Comparison of ENCODE assay signal across 13 cellular contexts in genomic region chr16:24950275-24950674, GRCh38.
A peak's percentile ranks its signal among the peaks of the same experiment; 100 is the strongest.
DNase-seq lines count a peak whose midpoint lies in the region; ATAC-seq and TF ChIP-seq lines count a peak whose summit lies in the region.
"Had no signal": no experiment of that assay in that cellular context is flagged by ENCODE, and none has a peak within 500 bp of the region (broad histone marks: within the 10 kb centered on the region; RNA-seq: fewer than 3 reads in every experiment).

No MANE protein-coding gene starts in this region.

- H4K12ac ChIP-seq in trophoblast cell (ENCODE audit: low read depth, low read length) = no peak overlapping the region

- DNase-seq in EH (ENCODE audit: low read depth) (peak; percentile 83), SK-N-SH (no peak), fibroblast of mammary gland (ENCODE audit: low read depth) (peak; percentile 63), trophoblast cell (peak in 1 of 2 donors; percentile 9), Ammon's horn (ENCODE audit: low spot score) (no peak), mesenteric fat pad (ENCODE audit: low spot score) (no peak)
- no peak for DNase-seq in activated CD4-positive, alpha-beta T cell treated with anti-CD3 and anti-CD28 coated beads for 1 hour
- DNase-seq: activated CD4-positive, alpha-beta T cell treated with anti-CD3 and anti-CD28 coated beads for 36 hours; activated naive CD8-positive, alpha-beta T cell treated with anti-CD3 and anti-CD28 coated beads for 36 hours; dermis blood vessel endothelial cell; substantia nigra; T-helper 17 cell had no signal

- H3K79me2 ChIP-seq in SK-N-SH (ENCODE audit: insufficient read depth) (no peaks in the 10 kb centered on the region), trophoblast cell (ENCODE audit: control insufficient read depth, insufficient read depth, low read length, poor library complexity) (no peaks in the 10 kb centered on the region)

- H3K9me2 ChIP-seq in SK-N-SH = no peaks in the 10 kb centered on the region

- H3K27ac ChIP-seq in SK-N-SH (ENCODE audit: low read depth in 2 of 2, low read length in 1 of 2) (no peak overlapping the region), trophoblast cell (ENCODE audit: low read depth, low read length) (peak overlapping the region; percentile 3)

- H2BK5ac ChIP-seq in trophoblast cell (ENCODE audit: low read depth, low read length, poor library complexity) = no peak overlapping the region

- H3K4me3 ChIP-seq in SK-N-SH (ENCODE audit: low read depth in 2 of 2, low read length in 1 of 2) (no peak overlapping the region), fibroblast of mammary gland (ENCODE audit: control insufficient read depth, low read depth, low read length) (no peak overlapping the region), trophoblast cell (ENCODE audit: low read depth, low read length) (no peak overlapping the region)

- H3K79me1 ChIP-seq in trophoblast cell (ENCODE audit: low read length) = peaks cover 3% of the 10 kb centered on the region

- no peak overlapping the region for H3K4ac ChIP-seq in trophoblast cell (ENCODE audit: low read depth, low read length)

- peaks cover 6% of the 10 kb centered on the region for H3F3A ChIP-seq in SK-N-SH (replicated peaks; ENCODE audit: insufficient read depth)

- no peaks in the 10 kb centered on the region for H3K9me3 ChIP-seq in SK-N-SH
- H3K9me3 ChIP-seq in trophoblast cell (ENCODE audit: insufficient read depth, low read depth, low read length) = peaks cover 2% of the 10 kb centered on the region

- no peak overlapping the region for H2BK120ac ChIP-seq in trophoblast cell (ENCODE audit: insufficient read depth, low read length, poor library complexity)

- TF ChIP-seq POLR2A in GM18505 (IDR thresholded peaks at IDR 0.05; ENCODE audit: borderline replicate concordance, extremely low read depth, insufficient read depth, insufficient read length) = no peak

- ATAC-seq in GM18505 (IDR thresholded peaks at IDR 0.05; ENCODE audit: unreplicated experiment) = no peak
- ATAC-seq: activated CD4-positive, alpha-beta T cell treated with anti-CD3 and anti-CD28 coated beads for 36 hours; T-helper 17 cell had no signal

- CTCF ChIA-PET in SK-N-SH (lab: Yijun Ruan, JAX) = interaction anchor here (1.3 to 1.4 kb wide), 2 partner anchors 18 to 433 kb away, joined by 4 read pairs; no protein-coding TSS in a partner anchor

- H2BK12ac ChIP-seq in trophoblast cell (ENCODE audit: low read length) = no peak overlapping the region

- H3K4me2 ChIP-seq in SK-N-SH (no peak overlapping the region), trophoblast cell (ENCODE audit: low read length) (no peak overlapping the region)

- no peak overlapping the region for H4K8ac ChIP-seq in trophoblast cell (ENCODE audit: low read depth, low read length)

- H3K4me1 ChIP-seq in SK-N-SH (ENCODE audit: control insufficient read depth in 1 of 2, insufficient read depth in 2 of 2, low read depth in 1 of 2, low read length in 1 of 2) = no peaks in the 10 kb centered on the region
- H3K4me1 ChIP-seq in trophoblast cell (ENCODE audit: control insufficient read depth in 1 of 2, insufficient read depth in 2 of 2, low read length in 2 of 2) = peaks cover 3 to 10% of the 10 kb centered on the region in 2 experiments

- 81% methylated on average over 5 of the region's 5 CpGs for WGBS in SK-N-SH (ENCODE audit: low lambda C conversion rate)
- WGBS in trophoblast cell (ENCODE audit: extremely low coverage, insufficient coverage, insufficient read length) = no CpG with 5 or more reads among the region's 5 CpGs

- no peak overlapping the region for H3K14ac ChIP-seq in trophoblast cell (ENCODE audit: low read length)

- H4K91ac ChIP-seq in trophoblast cell (ENCODE audit: low read depth, low read length) = no peak overlapping the region

- no peak overlapping the region for H3K23ac ChIP-seq in trophoblast cell (ENCODE audit: low read length)

- H4K20me1 ChIP-seq in SK-N-SH (ENCODE audit: insufficient read depth) = no peaks in the 10 kb centered on the region

- H3K9ac ChIP-seq in SK-N-SH (no peak overlapping the region), trophoblast cell (ENCODE audit: low read length) (no peak overlapping the region)

- no peak overlapping the region for H2AFZ ChIP-seq in SK-N-SH (ENCODE audit: low read depth)
- no peak overlapping the region for H2AFZ ChIP-seq in trophoblast cell (ENCODE audit: insufficient read depth, low read length, poor library complexity)

- POLR2A ChIA-PET in SK-N-SH (lab: Yijun Ruan, JAX) = no interaction called here

- H3K36me3 ChIP-seq in SK-N-SH (replicated peaks in 1 of 2; ENCODE audit: control insufficient read depth in 1 of 2, insufficient read depth in 2 of 2, low read length in 1 of 2) (peaks cover 46 to 88% of the 10 kb centered on the region in 2 experiments), trophoblast cell (ENCODE audit: control insufficient read depth in 1 of 2, insufficient read depth in 2 of 2, low read length in 2 of 2) (peaks cover 18 to 25% of the 10 kb centered on the region in 2 experiments)

- TF ChIP-seq CTCF in SK-N-SH (IDR thresholded peaks at IDR 0.05) = no peak
- no peak for TF ChIP-seq CTCF in fibroblast of mammary gland (conservative IDR thresholded peaks at IDR 0.05; ENCODE audit: control insufficient read depth, insufficient read depth, low read depth, low read length)

- H2AK5ac ChIP-seq in trophoblast cell (ENCODE audit: low read length) = no peak overlapping the region

- no peak overlapping the region for H3K18ac ChIP-seq in trophoblast cell (ENCODE audit: low read length)

- TF ChIP-seq EP300 in SK-N-SH (IDR thresholded peaks at IDR 0.05; ENCODE audit: borderline replicate concordance in 1 of 2, low read depth in 1 of 2, low read length in 1 of 2) = no peak

- TF ChIP-seq RAD21 in SK-N-SH (IDR thresholded peaks at IDR 0.05; ENCODE audit: low read length) = no peak

- H3K27me3 ChIP-seq in SK-N-SH (ENCODE audit: insufficient read depth) (no peaks in the 10 kb centered on the region), trophoblast cell (ENCODE audit: insufficient read depth, low read length) (no peaks in the 10 kb centered on the region)

TF ChIP-seq in SK-N-SH, 30 proteins besides CTCF, POLR2A, EP300 and RAD21:
- TF ChIP-seq TAF1 (IDR thresholded peaks at IDR 0.05; ENCODE audit: borderline replicate concordance, low read depth, low read length) = no peak
- 0 out of 2 replicates have a peak, but pooled peaks have one; percentile 12 for TF ChIP-seq FOSL2 (IDR thresholded peaks at IDR 0.05; ENCODE audit: borderline replicate concordance, low read depth)

Comparison
In these comparisons a context has a peak if more than half of its experiments do, and no peak if none do; other contexts are left out.
1. DNase-seq: peak in EH (single experiment) and fibroblast of mammary gland (single experiment); none in SK-N-SH (single experiment), Ammon's horn (single experiment), mesenteric fat pad (single experiment) and activated CD4-positive, alpha-beta T cell treated with anti-CD3 and anti-CD28 coated beads for 1 hour (single experiment).